Comparison of ENCODE assay signal across 1 cellular context in genomic region chr5:175867587-175868347, GRCh38.
A peak's percentile ranks its signal among the peaks of the same experiment; 100 is the strongest.
TF ChIP-seq lines count a peak whose summit lies in the region.

No MANE protein-coding gene starts in this region.

TF ChIP-seq in A549, 52 proteins besides CTCF, POLR2A, EP300 and RAD21 (continued from another document):
- TF ChIP-seq NR3C1 (IDR thresholded peaks at IDR 0.05) (no peak), CBX2 (IDR thresholded peaks at IDR 0.05; ENCODE audit: borderline replicate concordance, low read depth) (no peak), EHF (CRISPR knock-in tag; IDR thresholded peaks at IDR 0.05) (no peak), NPAS2 (CRISPR knock-in tag; IDR thresholded peaks at IDR 0.05; ENCODE audit: borderline replicate concordance) (no peak), PHF8 (IDR thresholded peaks at IDR 0.05; ENCODE audit: borderline replicate concordance, low read depth) (no peak), CBX8 (IDR thresholded peaks at IDR 0.05) (no peak), PBX3 (IDR thresholded peaks at IDR 0.05) (no peak), GATA3 (IDR thresholded peaks at IDR 0.05; ENCODE audit: borderline replicate concordance) (peak; percentile 75), MAZ (IDR thresholded peaks at IDR 0.05; ENCODE audit: borderline replicate concordance, low read depth, low read length) (no peak), JUNB (IDR thresholded peaks at IDR 0.05) (no peak; the same call in 1 of the 2 replicates), HES2 (IDR thresholded peaks at IDR 0.05) (peak; percentile 76), FOXS1 (CRISPR knock-in tag; IDR thresholded peaks at IDR 0.05) (no peak), HOXB5 (CRISPR knock-in tag; IDR thresholded peaks at IDR 0.05) (no peak), TFCP2L1 (CRISPR knock-in tag; IDR thresholded peaks at IDR 0.05) (no peak), HDAC2 (IDR thresholded peaks at IDR 0.05) (no peak), BCL3 (IDR thresholded peaks at IDR 0.05) (peak; percentile 55; the same call in 1 of the 3 replicates), KDM1A (IDR thresholded peaks at IDR 0.05; ENCODE audit: low read depth) (no peak), ZFP36 (IDR thresholded peaks at IDR 0.05; ENCODE audit: borderline replicate concordance, partially characterized antibody) (no peak), ELK1 (IDR thresholded peaks at IDR 0.05; ENCODE audit: low read depth, low read length) (no peak)
TF ChIP-seq in A549: peak in this region for 10.
